In the genomic region with DNA sequence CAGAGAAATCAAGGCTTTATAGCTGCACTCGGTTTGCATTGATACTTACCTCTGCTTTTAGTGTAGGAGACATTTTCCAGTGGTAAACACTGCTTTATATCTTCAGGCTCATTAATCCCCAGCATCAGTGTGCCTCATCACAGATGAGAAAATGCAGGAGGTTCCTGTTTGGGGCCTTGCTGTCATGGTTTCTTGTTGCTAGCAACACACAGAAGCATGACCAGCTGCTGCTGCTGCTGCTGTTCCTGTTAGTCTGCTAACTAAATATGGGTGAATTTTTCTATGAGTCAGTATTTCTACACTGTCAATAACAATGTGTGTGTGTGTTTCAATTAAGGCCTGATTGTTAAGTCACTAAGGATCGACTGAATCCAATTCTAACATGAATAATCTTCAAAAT, we compare ENCODE assay signal across 8 cellular contexts.
DNase-seq lines count a peak whose midpoint lies in the region; ATAC-seq, FAIRE-seq and TF ChIP-seq lines count a peak whose summit lies in the region.

No MANE protein-coding gene starts in this region.

- peaks cover 0 to 3% (median 0%) of the 10 kb centered on the region in 4 donors for H3K4me1 Mint-ChIP-seq in CD4-positive, alpha-beta memory T cell

- no peaks in the 10 kb centered on the region for H3K36me3 ChIP-seq in CD4-positive, alpha-beta memory T cell (ENCODE audit: insufficient read depth, low read length)
- H3K36me3 ChIP-seq in esophagus muscularis mucosa, result no peaks in the 10 kb centered on the region

- H3K4me3 ChIP-seq in CD4-positive, alpha-beta memory T cell (ENCODE audit: low read length in 2 of 2), result no peak overlapping the region
- peak overlapping the region; percentile 24 to 43 (median 29) for H3K4me3 ChIP-seq in esophagus muscularis mucosa

- H3K4me3 Mint-ChIP-seq in CD4-positive, alpha-beta memory T cell, result no peak overlapping the region

- peaks cover 0 to 3% (median 0%) of the 10 kb centered on the region in 8 donors for H3K9me3 Mint-ChIP-seq in CD4-positive, alpha-beta memory T cell

- no peaks in the 10 kb centered on the region for H3K27me3 Mint-ChIP-seq in CD4-positive, alpha-beta memory T cell

- no peak for TF ChIP-seq CTCF in esophagus muscularis mucosa (IDR thresholded peaks at IDR 0.05)

- TF ChIP-seq POLR2A in esophagus muscularis mucosa (IDR thresholded peaks at IDR 0.05; ENCODE audit: low read depth), result no peak

- peak; percentile 60 for FAIRE-seq in GM19239 (lab: Jason Lieb, UNC)

- no peak for TF ChIP-seq EP300 in esophagus muscularis mucosa (IDR thresholded peaks at IDR 0.05)

- no peaks in the 10 kb centered on the region for H3K36me3 Mint-ChIP-seq in CD4-positive, alpha-beta memory T cell

- peak in 3 of 5 donors; percentile 22 to 61 (median 30) for DNase-seq in CD4-positive, alpha-beta memory T cell
- DNase-seq in GM19239 (ENCODE audit: insufficient read length, low spot score) (no peak), SHP77 (lab: John Stamatoyannopoulos, UW) (peak; percentile 78 to 88), esophagus muscularis mucosa (ENCODE audit: extremely low spot score) (no peak), non-pigmented ciliary epithelial cell (ENCODE audit: low read depth) (peak; percentile 89), occipital lobe (lab: John Stamatoyannopoulos, UW) (no peak)

- WGBS in esophagus muscularis mucosa, result 23% methylated on average over 2 of the region's 2 CpGs

- H3K9me3 ChIP-seq in CD4-positive, alpha-beta memory T cell (ENCODE audit: control insufficient read depth in 1 of 2, low read length in 2 of 2), result no peaks in the 10 kb centered on the region
- H3K9me3 ChIP-seq in esophagus muscularis mucosa, result no peaks in the 10 kb centered on the region

- H3K27me3 ChIP-seq in CD4-positive, alpha-beta memory T cell (ENCODE audit: insufficient read depth, low read length), result no peaks in the 10 kb centered on the region
- H3K27me3 ChIP-seq in esophagus muscularis mucosa, result no peaks in the 10 kb centered on the region

- ATAC-seq in HG03469 (IDR thresholded peaks at IDR 0.05; ENCODE audit: unreplicated experiment) (peak; percentile 82), GM18873 (IDR thresholded peaks at IDR 0.05; ENCODE audit: low FRiP score, unreplicated experiment) (no peak)

- H3K4me1 ChIP-seq in CD4-positive, alpha-beta memory T cell (ENCODE audit: insufficient read depth, low read length), result no peaks in the 10 kb centered on the region
- H3K4me1 ChIP-seq in esophagus muscularis mucosa, result peaks cover 8 to 66% (median 58%) of the 10 kb centered on the region in 4 donors

- CTCF ChIA-PET in CD4-positive, alpha-beta memory T cell (lab: Charles Lee; ENCODE audit: partially characterized antibody), result interaction anchor here (1.5 to 3.6 kb wide), 2 partner anchors 15 to 119 kb away, joined by 3 to 12 read pairs; no protein-coding TSS in a partner anchor

- H3K27ac ChIP-seq in CD4-positive, alpha-beta memory T cell (ENCODE audit: low read depth, low read length), result no peak overlapping the region
- peak overlapping the region; percentile 85 to 88 (median 86) for H3K27ac ChIP-seq in esophagus muscularis mucosa (replicated peaks in 1 of 4)

- POLR2A ChIA-PET in CD4-positive, alpha-beta memory T cell (lab: Charles Lee; ENCODE audit: partially characterized antibody), result no interaction called here

- peak overlapping the region in 2 of 7 donors; percentile 17 to 29 for H3K27ac Mint-ChIP-seq in CD4-positive, alpha-beta memory T cell

- intact Hi-C loops in CD4-positive, alpha-beta memory T cell (cut with micrococcal nuclease), result no loop called here
- intact Hi-C loops in esophagus muscularis mucosa (cut with DNase I), result loop anchor here (5.0 kb wide), 1 partner anchor 98 kb away; no protein-coding TSS in a partner anchor

Comparison
In these comparisons a context has a peak if more than half of its experiments do, and no peak if none do; other contexts are left out.
1. DNase-seq: peak in CD4-positive, alpha-beta memory T cell (3 of 5), SHP77 (2 of 2) and non-pigmented ciliary epithelial cell (single experiment); none in GM19239 (single experiment), esophagus muscularis mucosa (single experiment) and occipital lobe (single experiment).
2. H3K4me3 ChIP-seq: peak in esophagus muscularis mucosa (4 of 4); none in CD4-positive, alpha-beta memory T cell (0 of 2).